Comparison of ENCODE assay signal across 8 cellular contexts in genomic region chr10:70232859-70233108, GRCh38. TPM values are rescaled to one million over a fixed set of nuclear protein-coding genes. Genes with fewer than 3 reads are reported as not detected.
DNase-seq lines count a peak whose midpoint lies in the region; ATAC-seq and TF ChIP-seq lines count a peak whose summit lies in the region.

No MANE protein-coding gene starts in this region.

- no peak overlapping the region for H2AK5ac ChIP-seq in trophoblast cell (ENCODE audit: low read length)

- H2BK5ac ChIP-seq in trophoblast cell (ENCODE audit: low read depth, low read length, poor library complexity) = peak overlapping the region; percentile 1

- peak overlapping the region; percentile 50 for H3K9ac ChIP-seq in trophoblast cell (ENCODE audit: low read length)

- peak overlapping the region; percentile 41 for H3K27ac ChIP-seq in SJSA1
- H3K27ac ChIP-seq in epithelial cell of prostate = peak overlapping the region; percentile 70
- H3K27ac ChIP-seq in trophoblast cell (ENCODE audit: low read depth, low read length) = no peak overlapping the region

- no peak overlapping the region for H3K23ac ChIP-seq in trophoblast cell (ENCODE audit: low read length)

- H4K8ac ChIP-seq in trophoblast cell (ENCODE audit: low read depth, low read length) = peak overlapping the region; percentile 18

- no peak for DNase-seq in GM06990 (ENCODE audit: extremely low read depth, insufficient read length)
- DNase-seq in SJSA1 (ENCODE audit: low read depth in 1 of 2, low spot score in 2 of 2) = peak in 1 of 2 experiments; percentile 56
- DNase-seq in epithelial cell of prostate (ENCODE audit: low read depth, low spot score) = no peak
- no peak for DNase-seq in trophoblast cell
- DNase-seq in NCI-H1694 treated with DMSO at 0.1 percent for 48 hours (lab: John Stamatoyannopoulos, UW) = no peak
- DNase-seq in NCI-H2107 treated with DMSO at 0.1 percent for 48 hours (lab: John Stamatoyannopoulos, UW; ENCODE audit: unreplicated experiment) = no peak
- no peak for DNase-seq in GM20000 (ENCODE audit: low spot score)

- H3K27me3 ChIP-seq in GM06990 (replicated peaks; ENCODE audit: control insufficient read depth, insufficient read depth, low read length) = no peaks in the 10 kb centered on the region
- H3K27me3 ChIP-seq in SJSA1 (replicated peaks) = no peaks in the 10 kb centered on the region
- H3K27me3 ChIP-seq in trophoblast cell (ENCODE audit: insufficient read depth, low read length) = no peaks in the 10 kb centered on the region

- peak overlapping the region; percentile 22 for H3K18ac ChIP-seq in trophoblast cell (ENCODE audit: low read length)

- H3K79me1 ChIP-seq in trophoblast cell (ENCODE audit: low read length) = peaks cover 11% of the 10 kb centered on the region

- H3K4ac ChIP-seq in trophoblast cell (ENCODE audit: low read depth, low read length) = peak overlapping the region; percentile 73

- no peak overlapping the region for H4K12ac ChIP-seq in trophoblast cell (ENCODE audit: low read depth, low read length)

- H3K4me1 ChIP-seq in SJSA1 (replicated peaks) (peaks cover 11% of the 10 kb centered on the region), trophoblast cell (ENCODE audit: control insufficient read depth in 1 of 2, insufficient read depth in 2 of 2, low read length in 2 of 2) (peaks cover 5% of the 10 kb centered on the region in 2 experiments)

- H3K4me3 ChIP-seq in GM06990 (replicated peaks; ENCODE audit: low read depth, low read length) (peak overlapping the region; percentile 90), SJSA1 (peak overlapping the region; percentile 74), trophoblast cell (ENCODE audit: low read depth, low read length) (peak overlapping the region; percentile 96)

- H3K36me3 ChIP-seq in GM06990 (ENCODE audit: control insufficient read depth, insufficient read depth, low read length) (no peaks in the 10 kb centered on the region), SJSA1 (peaks cover 33% of the 10 kb centered on the region), trophoblast cell (ENCODE audit: control insufficient read depth in 1 of 2, insufficient read depth in 2 of 2, low read length in 2 of 2) (peaks cover 0 to 4% of the 10 kb centered on the region in 2 experiments)

- no peaks in the 10 kb centered on the region for H3K9me3 ChIP-seq in SJSA1 (replicated peaks)
- no peaks in the 10 kb centered on the region for H3K9me3 ChIP-seq in trophoblast cell (ENCODE audit: insufficient read depth, low read depth, low read length)

- H3K14ac ChIP-seq in trophoblast cell (ENCODE audit: low read length) = peak overlapping the region; percentile 47

- no peak for TF ChIP-seq CTCF in GM06990 (IDR thresholded peaks at IDR 0.05; ENCODE audit: insufficient read depth, low read length, poor library complexity, severe bottlenecking)
- TF ChIP-seq CTCF in GM20000 (IDR thresholded peaks at IDR 0.05; ENCODE audit: extremely low read depth, missing control alignments) = no peak

- peak overlapping the region; percentile 68 for H2BK120ac ChIP-seq in trophoblast cell (ENCODE audit: insufficient read depth, low read length, poor library complexity)

- no peak overlapping the region for H2BK12ac ChIP-seq in trophoblast cell (ENCODE audit: low read length)

- no peak overlapping the region for H4K91ac ChIP-seq in trophoblast cell (ENCODE audit: low read depth, low read length)

- H3K79me2 ChIP-seq in trophoblast cell (ENCODE audit: control insufficient read depth, insufficient read depth, low read length, poor library complexity) = peaks cover 5% of the 10 kb centered on the region

- ATAC-seq in HG02870 (IDR thresholded peaks at IDR 0.05; ENCODE audit: unreplicated experiment) = no peak

- WGBS in trophoblast cell (ENCODE audit: extremely low coverage, insufficient coverage, insufficient read length) = no CpG with 5 or more reads among the region's 18 CpGs

- peak overlapping the region; percentile 98 for H3K4me2 ChIP-seq in trophoblast cell (ENCODE audit: low read length)

- peak overlapping the region; percentile 38 for H2AFZ ChIP-seq in trophoblast cell (ENCODE audit: insufficient read depth, low read length, poor library complexity)

RNA-seq across cellular contexts. Expression of gene PPA1, which starts 0.4 kb away (rescaled TPM):
- total RNA-seq in SJSA1 (2014; rRNA removed; shearing (Covaris generic)) = 199 and 254 TPM in 2 replicates
- polyA plus RNA-seq in trophoblast cell (2013) = 67.0 and 68.2 TPM in 2 replicates

RNA-seq across cellular contexts. Expression of gene NPFFR1, which starts 51.0 kb away (rescaled TPM):
- total RNA-seq in SJSA1 (2014; rRNA removed; shearing (Covaris generic)) = not detected in 2 replicates
- polyA plus RNA-seq in trophoblast cell (2013) = not detected in 2 replicates
